29 cellular contexts compared by ENCODE assay signal in the genomic region with DNA sequence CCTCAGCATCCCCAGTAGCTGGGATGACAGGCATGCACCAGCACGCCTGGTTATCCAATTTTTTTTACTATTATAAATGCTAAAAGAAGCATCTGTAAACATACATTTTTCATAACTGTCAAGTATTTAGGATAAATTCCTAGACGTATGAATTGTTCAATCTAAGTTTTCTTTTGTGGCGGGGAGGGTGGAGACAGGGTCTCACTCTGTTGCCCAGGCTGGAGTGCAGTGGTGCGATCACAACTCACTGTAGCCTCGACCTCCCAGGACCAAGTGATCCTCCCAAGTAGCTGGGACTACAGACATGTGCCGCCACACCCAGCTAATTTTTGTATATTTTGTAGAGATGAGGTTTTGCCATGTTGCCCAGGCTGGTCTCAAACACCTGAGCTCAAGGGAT.
"Had no signal": no experiment of that assay in that cellular context is flagged by ENCODE, and none has a peak within 500 bp of the region (broad histone marks: within the 10 kb centered on the region; RNA-seq: fewer than 3 reads in every experiment).

No MANE protein-coding gene starts in this region.

- H3K27me3 Mint-ChIP-seq: stimulated activated memory B cell treated with anti-CD40 and anti-IgM and Interleukin-4, amounts not matched to agents 10 μg/mL and 1 μg/mL and 100 μg/mL, for 72 hours; stimulated activated naive B cell treated with anti-CD40 and anti-IgM and Interleukin-4, amounts not matched to agents 10 μg/mL and 1 μg/mL and 100 μg/mL, for 72 hours; stimulated activated naive CD8-positive, alpha-beta T cell treated with anti-CD3 and anti-CD28 coated beads, Interleukin-15, amount 100 ng/mL, for 72 hours; type B pancreatic cell had no signal

- H3K36me3 ChIP-seq: stomach, suprapubic skin, thoracic aorta, thyroid gland, tibial artery, tibial nerve, transverse colon, upper lobe of left lung, upper lobe of right lung, uterus, vagina had no signal

- H3K36me3 Mint-ChIP-seq: stimulated activated effector memory CD8-positive, alpha-beta T cell treated with anti-CD3 and anti-CD28 coated beads, Interleukin-12 subunit alpha, Interleukin-12 subunit beta, amount 100 ng/mL, for 72 hours; stimulated activated memory B cell treated with anti-CD40 and anti-IgM and Interleukin-4, amounts not matched to agents 10 μg/mL and 1 μg/mL and 100 μg/mL, for 72 hours; type B pancreatic cell had no signal

- ATAC-seq: stimulated activated effector memory CD8-positive, alpha-beta T cell treated with anti-CD3 and anti-CD28 coated beads, Interleukin-12 subunit alpha, Interleukin-12 subunit beta, amount 100 ng/mL, for 72 hours; stimulated activated memory B cell treated with anti-CD40 and anti-IgM and Interleukin-4, amounts not matched to agents 10 μg/mL and 1 μg/mL and 100 μg/mL, for 72 hours; stimulated activated naive B cell treated with anti-CD40 and anti-IgM and Interleukin-4, amounts not matched to agents 10 μg/mL and 1 μg/mL and 100 μg/mL, for 72 hours; stimulated activated naive CD8-positive, alpha-beta T cell treated with anti-CD3 and anti-CD28 coated beads, Interleukin-15, amount 100 ng/mL, for 72 hours; stimulated activated naive CD8-positive, alpha-beta T cell treated with anti-CD3 and anti-CD28 coated beads, Interleukin-15, Interleukin-2, amounts not matched to agents 100 U/mL and 50 U/mL, for 24 hours; upper lobe of right lung had no signal

- H3K27ac Mint-ChIP-seq: stimulated activated effector memory CD8-positive, alpha-beta T cell treated with anti-CD3 and anti-CD28 coated beads, Interleukin-12 subunit alpha, Interleukin-12 subunit beta, amount 100 ng/mL, for 72 hours; stimulated activated memory B cell treated with anti-CD40 and anti-IgM and Interleukin-4, amounts not matched to agents 10 μg/mL and 1 μg/mL and 100 μg/mL, for 72 hours; stimulated activated naive B cell treated with anti-CD40 and anti-IgM and Interleukin-4, amounts not matched to agents 10 μg/mL and 1 μg/mL and 100 μg/mL, for 72 hours; stimulated activated naive CD8-positive, alpha-beta T cell treated with anti-CD3 and anti-CD28 coated beads, Interleukin-15, amount 100 ng/mL, for 72 hours; stimulated activated naive CD8-positive, alpha-beta T cell treated with anti-CD3 and anti-CD28 coated beads, Interleukin-15, Interleukin-2, amounts not matched to agents 100 ng/mL and 50 ng/mL, for 24 hours; type B pancreatic cell had no signal

- H3K4me1 ChIP-seq: stomach, tibial artery, upper lobe of right lung, uterus, vagina had no signal

- H3K9me3 Mint-ChIP-seq: stimulated activated effector memory CD8-positive, alpha-beta T cell treated with anti-CD3 and anti-CD28 coated beads, Interleukin-12 subunit alpha, Interleukin-12 subunit beta, amount 100 ng/mL, for 72 hours; stimulated activated memory B cell treated with anti-CD40 and anti-IgM and Interleukin-4, amounts not matched to agents 10 μg/mL and 1 μg/mL and 100 μg/mL, for 72 hours; stimulated activated naive B cell treated with anti-CD40 and anti-IgM and Interleukin-4, amounts not matched to agents 10 μg/mL and 1 μg/mL and 100 μg/mL, for 72 hours; stimulated activated naive CD8-positive, alpha-beta T cell treated with anti-CD3 and anti-CD28 coated beads, Interleukin-15, amount 100 ng/mL, for 72 hours; stimulated activated naive CD8-positive, alpha-beta T cell treated with anti-CD3 and anti-CD28 coated beads, Interleukin-15, Interleukin-2, amounts not matched to agents 100 ng/mL and 50 ng/mL, for 24 hours; type B pancreatic cell had no signal

- FAIRE-seq: urothelium cell line had no signal

- H3K27ac ChIP-seq: stomach, suprapubic skin, testis, thoracic aorta, thyroid gland, tibial artery, tibial nerve, transverse colon, upper lobe of left lung, upper lobe of right lung, uterus, vagina had no signal

- H3K4me3 Mint-ChIP-seq: stimulated activated effector memory CD8-positive, alpha-beta T cell treated with anti-CD3 and anti-CD28 coated beads, Interleukin-12 subunit alpha, Interleukin-12 subunit beta, amount 100 ng/mL, for 72 hours; stimulated activated memory B cell treated with anti-CD40 and anti-IgM and Interleukin-4, amounts not matched to agents 10 μg/mL and 1 μg/mL and 100 μg/mL, for 72 hours; stimulated activated naive B cell treated with anti-CD40 and anti-IgM and Interleukin-4, amounts not matched to agents 10 μg/mL and 1 μg/mL and 100 μg/mL, for 72 hours; stimulated activated naive CD8-positive, alpha-beta T cell treated with anti-CD3 and anti-CD28 coated beads, Interleukin-15, amount 100 ng/mL, for 72 hours; stimulated activated naive CD8-positive, alpha-beta T cell treated with anti-CD3 and anti-CD28 coated beads, Interleukin-15, Interleukin-2, amounts not matched to agents 100 ng/mL and 50 ng/mL, for 24 hours; type B pancreatic cell had no signal

- H3K27me3 ChIP-seq: stomach, suprapubic skin, testis, thyroid gland, tibial artery, tibial nerve, transverse colon, upper lobe of left lung, upper lobe of right lung, uterus, vagina had no signal

- H3K4me1 Mint-ChIP-seq: stimulated activated effector memory CD8-positive, alpha-beta T cell treated with anti-CD3 and anti-CD28 coated beads, Interleukin-12 subunit alpha, Interleukin-12 subunit beta, amount 100 ng/mL, for 72 hours; stimulated activated memory B cell treated with anti-CD40 and anti-IgM and Interleukin-4, amounts not matched to agents 10 μg/mL and 1 μg/mL and 100 μg/mL, for 72 hours; stimulated activated naive B cell treated with anti-CD40 and anti-IgM and Interleukin-4, amounts not matched to agents 10 μg/mL and 1 μg/mL and 100 μg/mL, for 72 hours; stimulated activated naive CD8-positive, alpha-beta T cell treated with anti-CD3 and anti-CD28 coated beads, Interleukin-15, amount 100 ng/mL, for 72 hours had no signal

- DNase-seq: stimulated activated CD4-positive, alpha-beta T cell treated with anti-CD3 and anti-CD28 coated beads, Interleukin-2, amount 100 ng/mL, for 48 hours; stimulated activated CD4-positive, alpha-beta T cell treated with anti-CD3 and anti-CD28 coated beads, Interleukin-4, amount 100 ng/mL, for 1 hour; stimulated activated CD4-positive, alpha-beta T cell treated with anti-CD3 and anti-CD28 coated beads, Interleukin-4, amount 100 ng/mL, for 24 hours; stimulated activated CD4-positive, alpha-beta T cell treated with anti-CD3 and anti-CD28 coated beads, Interleukin-4, amount 100 ng/mL, for 4 hours; stimulated activated CD8-positive, alpha-beta memory T cell treated with anti-CD3 and anti-CD28 coated beads, Interleukin-4, amount 100 ng/mL, for 48 hours; stimulated activated naive B cell treated with anti-CD40 and anti-IgM and Interleukin-4, amounts not matched to agents 10 μg/mL and 1 μg/mL and 100 μg/mL, for 72 hours; stimulated activated naive CD4-positive, alpha-beta T cell; stimulated activated naive CD4-positive, alpha-beta T cell treated with Interleukin-2 at 50 U/mL for 16 hours; stimulated activated naive CD8-positive, alpha-beta T cell treated with anti-CD3 and anti-CD28 coated beads, Interleukin-15, amount 100 ng/mL, for 72 hours; stimulated activated naive CD8-positive, alpha-beta T cell treated with anti-CD3 and anti-CD28 coated beads, Interleukin-15, Interleukin-2, amounts not matched to agents 100 U/mL and 50 U/mL, for 24 hours; stomach; substantia nigra; testis; thyroid gland; tibial artery; transverse colon; trophoblast cell; upper lobe of left lung; upper lobe of right lung; uterus had no signal

- H3K4me3 ChIP-seq: stomach, suprapubic skin, testis, thoracic aorta, thyroid gland, tibial artery, tibial nerve, transverse colon, upper lobe of left lung, upper lobe of right lung, uterus, vagina had no signal

- H3K9me3 ChIP-seq: stomach, suprapubic skin, testis, thoracic aorta, thyroid gland, tibial artery, tibial nerve, transverse colon, upper lobe of left lung, upper lobe of right lung, uterus, vagina had no signal
